In genomic region chr2:231243883-231244282, GRCh38 we compare ENCODE assay signal across 21 cellular contexts.
"Had no signal": no experiment of that assay in that cellular context is flagged by ENCODE, and none has a peak within 500 bp of the region (broad histone marks: within the 10 kb centered on the region; RNA-seq: fewer than 3 reads in every experiment).

No MANE protein-coding gene starts in this region.

- H3K4me1 Mint-ChIP-seq: memory B cell; naive B cell; stimulated activated effector memory CD8-positive, alpha-beta T cell treated with anti-CD3 and anti-CD28 coated beads, Interleukin-12 subunit alpha, Interleukin-12 subunit beta, amount 100 ng/mL, for 72 hours had no signal

- DNase-seq: central memory CD4-positive, alpha-beta T cell; effector memory CD8-positive, alpha-beta T cell; glutamatergic neuron; islet precursor cell; left ventricle myocardium inferior; lower lobe of right lung; naive B cell; stimulated activated CD4-positive, alpha-beta T cell treated with anti-CD3 and anti-CD28 coated beads, Interleukin-4, amount 100 ng/mL, for 1 hour; stimulated activated CD8-positive, alpha-beta memory T cell treated with anti-CD3 and anti-CD28 coated beads, Interleukin-4, amount 100 ng/mL, for 48 hours; testis had no signal

- H3K27ac Mint-ChIP-seq: effector memory CD8-positive, alpha-beta T cell; memory B cell; mesothelial cell of epicardium; naive B cell; nephron; stimulated activated effector memory CD8-positive, alpha-beta T cell treated with anti-CD3 and anti-CD28 coated beads, Interleukin-12 subunit alpha, Interleukin-12 subunit beta, amount 100 ng/mL, for 72 hours; stimulated activated naive CD8-positive, alpha-beta T cell treated with anti-CD3 and anti-CD28 coated beads, Interleukin-15, Interleukin-2, amounts not matched to agents 100 ng/mL and 50 ng/mL, for 24 hours had no signal

- H3K36me3 ChIP-seq: left ventricle myocardium inferior, neutrophil had no signal

- H3K4me3 Mint-ChIP-seq: effector memory CD8-positive, alpha-beta T cell; memory B cell; mesothelial cell of epicardium; naive B cell; nephron; stimulated activated effector memory CD8-positive, alpha-beta T cell treated with anti-CD3 and anti-CD28 coated beads, Interleukin-12 subunit alpha, Interleukin-12 subunit beta, amount 100 ng/mL, for 72 hours; stimulated activated naive CD8-positive, alpha-beta T cell treated with anti-CD3 and anti-CD28 coated beads, Interleukin-15, Interleukin-2, amounts not matched to agents 100 ng/mL and 50 ng/mL, for 24 hours had no signal

- H3K4me1 ChIP-seq: left ventricle myocardium inferior, testis, tibial nerve had no signal

- H3K9me3 ChIP-seq: esophagus muscularis mucosa, gastroesophageal sphincter, left ventricle myocardium inferior, lower lobe of right lung, neutrophil, testis, tibial nerve had no signal

- H3K36me3 Mint-ChIP-seq: memory B cell; naive B cell; stimulated activated effector memory CD8-positive, alpha-beta T cell treated with anti-CD3 and anti-CD28 coated beads, Interleukin-12 subunit alpha, Interleukin-12 subunit beta, amount 100 ng/mL, for 72 hours had no signal

- H3K4me3 ChIP-seq: esophagus muscularis mucosa, gastroesophageal sphincter, left ventricle myocardium inferior, lower lobe of right lung, testis, tibial nerve had no signal

- H3K9me3 Mint-ChIP-seq: effector memory CD8-positive, alpha-beta T cell; memory B cell; mesothelial cell of epicardium; naive B cell; nephron; stimulated activated effector memory CD8-positive, alpha-beta T cell treated with anti-CD3 and anti-CD28 coated beads, Interleukin-12 subunit alpha, Interleukin-12 subunit beta, amount 100 ng/mL, for 72 hours; stimulated activated naive CD8-positive, alpha-beta T cell treated with anti-CD3 and anti-CD28 coated beads, Interleukin-15, Interleukin-2, amounts not matched to agents 100 ng/mL and 50 ng/mL, for 24 hours had no signal

- ATAC-seq: effector memory CD8-positive, alpha-beta T cell; gastroesophageal sphincter; lower lobe of right lung; right cardiac atrium; stimulated activated effector memory CD8-positive, alpha-beta T cell treated with anti-CD3 and anti-CD28 coated beads, Interleukin-12 subunit alpha, Interleukin-12 subunit beta, amount 100 ng/mL, for 72 hours had no signal

- H3K27me3 Mint-ChIP-seq: effector memory CD8-positive, alpha-beta T cell; memory B cell; naive B cell; stimulated activated naive CD8-positive, alpha-beta T cell treated with anti-CD3 and anti-CD28 coated beads, Interleukin-15, Interleukin-2, amounts not matched to agents 100 ng/mL and 50 ng/mL, for 24 hours had no signal

- H3K27ac ChIP-seq: epithelial cell of prostate, esophagus muscularis mucosa, gastroesophageal sphincter, left ventricle myocardium inferior, neutrophil, testis, tibial nerve had no signal

- H3K27me3 ChIP-seq: esophagus muscularis mucosa, gastroesophageal sphincter, neutrophil, testis, tibial nerve had no signal
